In the genomic region with DNA sequence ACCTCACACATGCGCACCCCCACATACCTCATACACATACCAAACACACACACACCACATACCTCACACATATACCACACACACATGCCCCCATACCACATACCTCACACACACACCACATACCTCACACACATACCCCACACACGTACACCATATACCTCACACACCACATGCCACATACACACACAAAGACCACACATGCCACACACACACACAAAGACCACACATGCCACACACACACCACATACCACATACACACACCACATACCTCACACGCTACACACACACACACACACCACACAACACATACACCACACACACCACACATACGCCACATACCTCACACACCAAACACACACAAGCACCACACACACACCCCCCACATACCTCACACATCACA, we compare ENCODE assay signal across 29 cellular contexts. TPM values are rescaled to one million over a fixed set of nuclear protein-coding genes. Genes with fewer than 3 reads are reported as not detected.
A peak's percentile ranks its signal among the peaks of the same experiment; 100 is the strongest.
DNase-seq lines count a peak whose midpoint lies in the region; ATAC-seq and TF ChIP-seq lines count a peak whose summit lies in the region.
"Had no signal": no experiment of that assay in that cellular context is flagged by ENCODE, and none has a peak within 500 bp of the region (broad histone marks: within the 10 kb centered on the region; RNA-seq: fewer than 3 reads in every experiment).

No MANE protein-coding gene starts in this region.

- H3K27me3 Mint-ChIP-seq in activated naive CD8-positive, alpha-beta T cell: no peaks in the 10 kb centered on the region
- H3K27me3 Mint-ChIP-seq in activated naive CD8-positive, alpha-beta T cell treated with anti-CD3 and anti-CD28 coated beads for 36 hours: no peaks in the 10 kb centered on the region
- no peaks in the 10 kb centered on the region for H3K27me3 Mint-ChIP-seq in WTC11 (ENCODE audit: low read depth)
- H3K27me3 Mint-ChIP-seq in glutamatergic neuron (ENCODE audit: unreplicated experiment): peaks cover 4% of the 10 kb centered on the region
- no peaks in the 10 kb centered on the region for H3K27me3 Mint-ChIP-seq in stimulated activated naive CD8-positive, alpha-beta T cell treated with anti-CD3 and anti-CD28 coated beads, Interleukin-15, amount 100 ng/mL, for 72 hours
- H3K27me3 Mint-ChIP-seq: activated CD4-positive, alpha-beta memory T cell treated with anti-CD3 and anti-CD28 coated beads, Interleukin-2, amount 10 ng/mL, durations not matched to agents 7 days and 5 days; T-cell had no signal

- H3K4me3 Mint-ChIP-seq in activated naive CD8-positive, alpha-beta T cell: no peak overlapping the region
- no peak overlapping the region for H3K4me3 Mint-ChIP-seq in activated naive CD8-positive, alpha-beta T cell treated with anti-CD3 and anti-CD28 coated beads for 36 hours
- H3K4me3 Mint-ChIP-seq in WTC11 (no peak overlapping the region), glutamatergic neuron (ENCODE audit: unreplicated experiment) (no peak overlapping the region)
- H3K4me3 Mint-ChIP-seq in stimulated activated naive CD8-positive, alpha-beta T cell treated with anti-CD3 and anti-CD28 coated beads, Interleukin-15, amount 100 ng/mL, for 72 hours: no peak overlapping the region
- H3K4me3 Mint-ChIP-seq: activated CD4-positive, alpha-beta memory T cell treated with anti-CD3 and anti-CD28 coated beads, Interleukin-2, amount 10 ng/mL, durations not matched to agents 7 days and 5 days; endodermal cell; T-cell had no signal

- H2AFZ ChIP-seq in smooth muscle cell (ENCODE audit: low read depth): no peak overlapping the region
- H2AFZ ChIP-seq: hepatocyte had no signal

- H4K20me1 ChIP-seq in smooth muscle cell (ENCODE audit: low read depth): no peaks in the 10 kb centered on the region

- CTCF ChIA-PET in WTC11 (lab: Charles Lee): no interaction called here

- no peak for DNase-seq in activated naive CD8-positive, alpha-beta T cell treated with anti-CD3 and anti-CD28 coated beads for 36 hours
- no peak for DNase-seq in WTC11 (ENCODE audit: low spot score)
- no peak for DNase-seq in glutamatergic neuron
- peak in 1 of 2 donors; percentile 13 for DNase-seq in stimulated activated naive CD8-positive, alpha-beta T cell treated with anti-CD3 and anti-CD28 coated beads, Interleukin-15, amount 100 ng/mL, for 72 hours
- no peak for DNase-seq in smooth muscle cell (lab: John Stamatoyannopoulos, UW; ENCODE audit: unreplicated experiment)
- DNase-seq in GF-D8 (lab: John Stamatoyannopoulos, UW): no peak
- DNase-seq: activated CD4-positive, alpha-beta memory T cell treated with anti-CD3 and anti-CD28 coated beads, Interleukin-2, amount 10 ng/mL, durations not matched to agents 7 days and 5 days; activated naive CD4-positive, alpha-beta T cell treated with Interleukin-2 at 50 U/mL for 16 hours; anterior cingulate cortex; cortex of kidney; endodermal cell; foreskin keratinocyte; Karpas-422; left ventricle myocardium inferior; NCI-H1436 treated with DMSO at 0.1 percent for 48 hours; NCI-H2107; NCI-H446; upper lobe of left lung had no signal

- no peaks in the 10 kb centered on the region for H3F3A ChIP-seq in smooth muscle cell (ENCODE audit: low read depth)

- H3K4me1 Mint-ChIP-seq in activated naive CD8-positive, alpha-beta T cell (ENCODE audit: low read depth): peaks cover 37% of the 10 kb centered on the region
- peaks cover 27% of the 10 kb centered on the region for H3K4me1 Mint-ChIP-seq in activated naive CD8-positive, alpha-beta T cell treated with anti-CD3 and anti-CD28 coated beads for 36 hours
- H3K4me1 Mint-ChIP-seq in WTC11 (peaks cover 12% of the 10 kb centered on the region), glutamatergic neuron (ENCODE audit: low read depth, unreplicated experiment) (peaks cover 18% of the 10 kb centered on the region)
- H3K4me1 Mint-ChIP-seq in stimulated activated naive CD8-positive, alpha-beta T cell treated with anti-CD3 and anti-CD28 coated beads, Interleukin-15, amount 100 ng/mL, for 72 hours: peaks cover 38% of the 10 kb centered on the region
- H3K4me1 Mint-ChIP-seq: endodermal cell had no signal

- H3K79me2 ChIP-seq in smooth muscle cell (ENCODE audit: low read depth): no peaks in the 10 kb centered on the region
- H3K79me2 ChIP-seq: hepatocyte had no signal

- no peak overlapping the region for H3K9ac ChIP-seq in smooth muscle cell (ENCODE audit: low read depth)

- WGBS in smooth muscle cell (ENCODE audit: low lambda C conversion rate): 91% methylated on average over 3 of the region's 4 CpGs

- H3K36me3 Mint-ChIP-seq in activated naive CD8-positive, alpha-beta T cell: no peaks in the 10 kb centered on the region
- H3K36me3 Mint-ChIP-seq in activated naive CD8-positive, alpha-beta T cell treated with anti-CD3 and anti-CD28 coated beads for 36 hours: no peaks in the 10 kb centered on the region
- H3K36me3 Mint-ChIP-seq in WTC11 (no peaks in the 10 kb centered on the region), glutamatergic neuron (ENCODE audit: unreplicated experiment) (no peaks in the 10 kb centered on the region)
- H3K36me3 Mint-ChIP-seq: T-cell had no signal

- H3K9me3 ChIP-seq in smooth muscle cell (replicated peaks; ENCODE audit: low read depth): no peaks in the 10 kb centered on the region
- H3K9me3 ChIP-seq: esophagus muscularis mucosa, HAP-1, left ventricle myocardium inferior, upper lobe of left lung had no signal

- H3K27ac Mint-ChIP-seq in activated naive CD8-positive, alpha-beta T cell: peak overlapping the region; percentile 42
- H3K27ac Mint-ChIP-seq in activated naive CD8-positive, alpha-beta T cell treated with anti-CD3 and anti-CD28 coated beads for 36 hours: no peak overlapping the region
- no peak overlapping the region for H3K27ac Mint-ChIP-seq in WTC11
- H3K27ac Mint-ChIP-seq in glutamatergic neuron (ENCODE audit: unreplicated experiment): peak overlapping the region; percentile 36
- peak overlapping the region in 1 of 2 donors; percentile 75 for H3K27ac Mint-ChIP-seq in stimulated activated naive CD8-positive, alpha-beta T cell treated with anti-CD3 and anti-CD28 coated beads, Interleukin-15, amount 100 ng/mL, for 72 hours
- H3K27ac Mint-ChIP-seq: activated CD4-positive, alpha-beta memory T cell treated with anti-CD3 and anti-CD28 coated beads, Interleukin-2, amount 10 ng/mL, durations not matched to agents 7 days and 5 days; endodermal cell; T-cell had no signal

- peaks cover 12% of the 10 kb centered on the region for H3K4me1 ChIP-seq in smooth muscle cell (ENCODE audit: low read depth)
- H3K4me1 ChIP-seq: HAP-1 had no signal

- no peaks in the 10 kb centered on the region for H3K9me3 Mint-ChIP-seq in activated naive CD8-positive, alpha-beta T cell (ENCODE audit: low read depth)
- H3K9me3 Mint-ChIP-seq in activated naive CD8-positive, alpha-beta T cell treated with anti-CD3 and anti-CD28 coated beads for 36 hours: no peaks in the 10 kb centered on the region
- no peaks in the 10 kb centered on the region for H3K9me3 Mint-ChIP-seq in WTC11
- H3K9me3 Mint-ChIP-seq in glutamatergic neuron (ENCODE audit: unreplicated experiment): no peaks in the 10 kb centered on the region
- H3K9me3 Mint-ChIP-seq in stimulated activated naive CD8-positive, alpha-beta T cell treated with anti-CD3 and anti-CD28 coated beads, Interleukin-15, amount 100 ng/mL, for 72 hours: no peaks in the 10 kb centered on the region
- H3K9me3 Mint-ChIP-seq: activated CD4-positive, alpha-beta memory T cell treated with anti-CD3 and anti-CD28 coated beads, Interleukin-2, amount 10 ng/mL, durations not matched to agents 7 days and 5 days; endodermal cell; T-cell had no signal

- ATAC-seq in WTC11: no peak
- peak; percentile 43 for ATAC-seq in stimulated activated naive CD8-positive, alpha-beta T cell treated with anti-CD3 and anti-CD28 coated beads, Interleukin-15, amount 100 ng/mL, for 72 hours
- ATAC-seq in HG03039 (IDR thresholded peaks at IDR 0.05; ENCODE audit: unreplicated experiment): no peak
- ATAC-seq: activated CD4-positive, CD25-positive, alpha-beta regulatory T cell treated with anti-CD3 and anti-CD28 coated beads, Interleukin-2, amount 50 U/mL, for 24 hours; foreskin keratinocyte; T-cell had no signal

- H3K27me3 ChIP-seq in smooth muscle cell (ENCODE audit: low read depth): no peaks in the 10 kb centered on the region
- H3K27me3 ChIP-seq: cardiac muscle cell, esophagus muscularis mucosa, foreskin keratinocyte, hepatocyte, upper lobe of left lung had no signal

- H3K36me3 ChIP-seq in smooth muscle cell (ENCODE audit: low read depth): no peaks in the 10 kb centered on the region
- H3K36me3 ChIP-seq: cardiac muscle cell, esophagus muscularis mucosa, HAP-1, left ventricle myocardium inferior, upper lobe of left lung had no signal

- no peak overlapping the region for H3K4me3 ChIP-seq in smooth muscle cell
- H3K4me3 ChIP-seq: cardiac muscle cell, esophagus muscularis mucosa, HAP-1, hepatocyte, left ventricle myocardium inferior, skin epidermis, upper lobe of left lung had no signal

- no peak overlapping the region for H3K4me2 ChIP-seq in smooth muscle cell
- H3K4me2 ChIP-seq: hepatocyte had no signal

- no peak overlapping the region for H3K27ac ChIP-seq in smooth muscle cell (ENCODE audit: low read depth)
- H3K27ac ChIP-seq: cardiac muscle cell, esophagus muscularis mucosa, foreskin keratinocyte, hepatocyte, left ventricle myocardium inferior, RWPE1, skin epidermis had no signal

- TF ChIP-seq CTCF in WTC11 (IDR thresholded peaks at IDR 0.05): no peak
- TF ChIP-seq CTCF in glutamatergic neuron (IDR thresholded peaks at IDR 0.05; ENCODE audit: partially characterized antibody, unreplicated experiment): no peak
- TF ChIP-seq CTCF in smooth muscle cell (IDR thresholded peaks at IDR 0.05; ENCODE audit: borderline replicate concordance, insufficient read depth, poor library complexity, severe bottlenecking): no peak

- POLR2A ChIA-PET in WTC11 (lab: Charles Lee): no interaction called here

TF ChIP-seq in WTC11, 78 proteins besides CTCF, POLR2A, EP300 and RAD21 (continues in another document):
- TF ChIP-seq, protein P1, sequence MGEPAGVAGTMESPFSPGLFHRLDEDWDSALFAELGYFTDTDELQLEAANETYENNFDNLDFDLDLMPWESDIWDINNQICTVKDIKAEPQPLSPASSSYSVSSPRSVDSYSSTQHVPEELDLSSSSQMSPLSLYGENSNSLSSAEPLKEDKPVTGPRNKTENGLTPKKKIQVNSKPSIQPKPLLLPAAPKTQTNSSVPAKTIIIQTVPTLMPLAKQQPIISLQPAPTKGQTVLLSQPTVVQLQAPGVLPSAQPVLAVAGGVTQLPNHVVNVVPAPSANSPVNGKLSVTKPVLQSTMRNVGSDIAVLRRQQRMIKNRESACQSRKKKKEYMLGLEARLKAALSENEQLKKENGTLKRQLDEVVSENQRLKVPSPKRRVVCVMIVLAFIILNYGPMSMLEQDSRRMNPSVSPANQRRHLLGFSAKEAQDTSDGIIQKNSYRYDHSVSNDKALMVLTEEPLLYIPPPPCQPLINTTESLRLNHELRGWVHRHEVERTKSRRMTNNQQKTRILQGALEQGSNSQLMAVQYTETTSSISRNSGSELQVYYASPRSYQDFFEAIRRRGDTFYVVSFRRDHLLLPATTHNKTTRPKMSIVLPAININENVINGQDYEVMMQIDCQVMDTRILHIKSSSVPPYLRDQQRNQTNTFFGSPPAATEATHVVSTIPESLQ (CRISPR knock-in tag; IDR thresholded peaks at IDR 0.05): no peak

RNA-seq across cellular contexts. Expression of a gene that starts 30.0 kb away (rescaled TPM):
- total RNA-seq in activated naive CD8-positive, alpha-beta T cell treated with anti-CD3 and anti-CD28 coated beads for 36 hours: 10 to 100 TPM; 19.4 to 21.3 TPM
- total RNA-seq in WTC11 (2021): 0.44 to 0.57 TPM (median 0.55 TPM) in 3 replicates
- 15.1 TPM for total RNA-seq in glutamatergic neuron (ENCODE audit: unreplicated experiment)
- total RNA-seq in smooth muscle cell: 1.5 and 2.1 TPM in 2 replicates
- polyA plus RNA-seq in smooth muscle cell: 6.4 and 7.2 TPM in 2 replicates
- total RNA-seq: G401 had no signal

Comparison
In these comparisons a context has a peak if more than half of its experiments do, and no peak if none do; other contexts are left out.
1. H3K27ac Mint-ChIP-seq: peak in activated naive CD8-positive, alpha-beta T cell (single experiment) and glutamatergic neuron (single experiment); none in activated naive CD8-positive, alpha-beta T cell treated with anti-CD3 and anti-CD28 coated beads for 36 hours (single experiment) and WTC11 (single experiment).